ENCODE assay signal across 8 cellular contexts in genomic region chr4:99893991-99894981, GRCh38. TPM values are rescaled to one million over a fixed set of nuclear protein-coding genes. Genes with fewer than 3 reads are reported as not detected.
DNase-seq lines count a peak whose midpoint lies in the region; ATAC-seq and TF ChIP-seq lines count a peak whose summit lies in the region.

LAMTOR3 (minus strand) TSS chr4:99894427; CDS start chr4:99893963, 464 bp downstream.

- H3K4me3 ChIP-seq in left lung, result peak within 1 kb of the TSS; percentile 78 to 87

- TF ChIP-seq CTCF in C4-2B (conservative IDR thresholded peaks at IDR 0.05) (no peak), left lung (IDR thresholded peaks at IDR 0.05) (no peak)

- no peaks in the 10 kb centered on the region for H3K9me3 ChIP-seq in left lung

- no peaks in the 10 kb centered on the region for H3K27me3 ChIP-seq in left lung

- intact Hi-C loops in left lung (cut with DNase I), result loop anchor here in 1 of 2 donors (10.0 kb wide), 1 partner anchor 51 kb away; the partner anchor contains the start of gene DNAJB14

- DNase-seq in NCI-H774 (lab: John Stamatoyannopoulos, UW), result peak; percentile 65
- peak; percentile 83 to 86 for DNase-seq in activated CD4-positive, alpha-beta T cell treated with anti-CD3 and anti-CD28 coated beads, Interleukin-2, amount 50 U/mL, for 4 hours
- peak; percentile 92 for DNase-seq in dermis blood vessel endothelial cell
- peak; percentile 93 to 96 for DNase-seq in left lung
- peak; percentile 84 for DNase-seq in stimulated activated CD4-positive, alpha-beta T cell treated with anti-CD3 and anti-CD28 coated beads, Interleukin-2, amount 100 ng/mL, for 4 hours (ENCODE audit: low read depth)

- peaks cover 0 to 44% of the 10 kb centered on the region in 2 donors for H3K4me1 ChIP-seq in left lung

- H3K27ac ChIP-seq in C4-2B (peak within 1 kb of the TSS; percentile 81), left lung (peak within 1 kb of the TSS; percentile 84 to 86)

- H3K36me3 ChIP-seq in left lung, result peaks cover 0 to 8% of the 10 kb centered on the region in 2 donors

- ATAC-seq in GM19397 (IDR thresholded peaks at IDR 0.05; ENCODE audit: unreplicated experiment) (peak; percentile 100), HG03565 (IDR thresholded peaks at IDR 0.05; ENCODE audit: unreplicated experiment) (peak; percentile 98), left lung (peak; percentile 99)

RNA-seq across cellular contexts. Expression of gene LAMTOR3, which starts in this region (rescaled TPM):
- total RNA-seq in dermis blood vessel endothelial cell (41.2 and 43.0 TPM in 2 replicates), left lung (10 to 100 TPM; 41.9 to 47.4 TPM)

Comparison
In these comparisons a context has a peak if more than half of its experiments do, and no peak if none do; other contexts are left out.
1. Peak in every context shown above with its lines: DNase-seq, ATAC-seq, H3K4me3 ChIP-seq and H3K27ac ChIP-seq.